Comparison of ENCODE assay signal across 22 cellular contexts in the genomic region with DNA sequence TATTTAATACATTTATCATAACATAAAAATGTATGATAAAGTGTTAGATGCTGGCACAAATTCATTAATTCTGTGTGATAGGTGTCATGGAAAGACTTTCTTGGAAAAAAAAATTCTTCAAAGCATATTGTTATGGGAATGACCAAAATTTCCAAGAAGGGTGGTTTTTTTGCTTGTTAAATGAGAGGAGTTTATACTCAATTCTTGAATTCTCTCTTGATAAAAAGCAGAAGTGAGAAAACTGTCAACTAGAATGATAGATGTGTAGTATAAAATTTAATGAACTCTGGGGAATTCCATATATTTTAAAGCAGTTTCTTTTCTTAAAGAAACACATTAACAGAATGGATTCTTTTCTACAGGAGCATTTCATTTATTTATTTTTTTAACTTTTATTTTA.
DNase-seq lines count a peak whose midpoint lies in the region; ATAC-seq, FAIRE-seq and TF ChIP-seq lines count a peak whose summit lies in the region.
"Had no signal": no experiment of that assay in that cellular context is flagged by ENCODE, and none has a peak within 500 bp of the region (broad histone marks: within the 10 kb centered on the region; RNA-seq: fewer than 3 reads in every experiment).

No MANE protein-coding gene starts in this region.

- no peak overlapping the region for H3K9ac ChIP-seq in GM12878 (ENCODE audit: control insufficient read depth, insufficient read depth, low read length)

- TF ChIP-seq CTCF in GM12878 (IDR thresholded peaks at IDR 0.05 in 2 of 3, conservative IDR thresholded peaks at IDR 0.05 in 1 of 3; ENCODE audit: control insufficient read depth in 2 of 3, extremely low read depth in 1 of 3, insufficient read depth in 1 of 3, low read depth in 3 of 3, low read length in 3 of 3), result no peak

- no peaks in the 10 kb centered on the region for H3K79me2 ChIP-seq in GM12878 (ENCODE audit: control insufficient read depth, insufficient read depth, low read length)

- ATAC-seq in GM18907 (IDR thresholded peaks at IDR 0.05; ENCODE audit: unreplicated experiment) (peak; percentile 76), HG02588 (IDR thresholded peaks at IDR 0.05; ENCODE audit: unreplicated experiment) (peak; percentile 50), HG03342 (IDR thresholded peaks at IDR 0.05; ENCODE audit: unreplicated experiment) (peak; percentile 69), GM12878 (peak; percentile 78)
- ATAC-seq: activated CD8-positive, alpha-beta T cell treated with anti-CD3 and anti-CD28 coated beads for 36 hours; activated T-helper 17 cell treated with anti-CD3 and anti-CD28 coated beads, Interleukin-2, amount 50 U/mL, for 72 hours; psoas muscle; stimulated activated naive CD8-positive, alpha-beta T cell treated with anti-CD3 and anti-CD28 coated beads, Interleukin-15, amount 100 ng/mL, for 72 hours had no signal

- H2AFZ ChIP-seq in GM12878 (ENCODE audit: control insufficient read depth, low read depth, low read length), result no peak overlapping the region

- no peak for FAIRE-seq in GM12878 (lab: Jason Lieb, UNC)
- FAIRE-seq: endothelial cell of umbilical vein had no signal

- H3K4me3 ChIP-seq in GM12878, result no peak overlapping the region
- H3K4me3 ChIP-seq in H7 (ENCODE audit: insufficient read depth, low read depth, low read length), result no peak overlapping the region
- H3K4me3 ChIP-seq: Peyer's patch, psoas muscle had no signal

- in situ Hi-C loops in GM12878 (cut with MboI), result no loop called here

- peak; percentile 83 to 86 for TF ChIP-seq EP300 in GM12878 (IDR thresholded peaks at IDR 0.05; ENCODE audit: borderline replicate concordance in 1 of 2, control insufficient read depth in 1 of 2, low read depth in 2 of 2, low read length in 2 of 2)

- H3K9me3 ChIP-seq in GM12878 (replicated peaks; ENCODE audit: control insufficient read depth, insufficient read depth, low read length), result no peaks in the 10 kb centered on the region; the same call in 2 of the 3 replicates
- H3K9me3 ChIP-seq: psoas muscle had no signal

- SMC1A ChIA-PET in GM12878 (lab: Charles Lee; ENCODE audit: uncharacterized antibody, unreplicated experiment), result interaction anchor here (1.4 to 2.2 kb wide), 2 partner anchors 35 to 47 kb away, joined by 3 to 8 read pairs; no protein-coding TSS in a partner anchor

- TF ChIP-seq RAD21 in GM12878 (IDR thresholded peaks at IDR 0.05; ENCODE audit: insufficient read depth, low read depth, low read length), result no peak

- CTCF ChIA-PET in GM12878 (lab: Yijun Ruan, JAX), result interaction anchor here (1.4 kb wide), 1 partner anchor 12 kb away, joined by 3 read pairs; no protein-coding TSS in a partner anchor

- intact Hi-C loops in GM12878 (cut with micrococcal nuclease; ENCODE audit: unreplicated experiment), result loop anchor here (5.0 kb wide), 1 partner anchor 76 kb away; no protein-coding TSS in a partner anchor

- no peaks in the 10 kb centered on the region; the same call in 1 of the 2 replicates for H3K4me1 ChIP-seq in GM12878 (ENCODE audit: control insufficient read depth, insufficient read depth, low read length)
- H3K4me1 ChIP-seq: Peyer's patch, psoas muscle had no signal

- H4K20me1 ChIP-seq in GM12878 (ENCODE audit: control insufficient read depth, insufficient read depth), result no peaks in the 10 kb centered on the region

- no peak overlapping the region for H3K4me2 ChIP-seq in GM12878 (ENCODE audit: control insufficient read depth, insufficient read depth)

- RAD21 ChIA-PET in GM12878 (lab: Charles Lee; ENCODE audit: unreplicated experiment), result interaction anchor here (3.0 kb wide), 1 partner anchor 76 kb away, joined by 13 read pairs; no protein-coding TSS in a partner anchor

- POLR2A ChIA-PET in GM12878 (lab: Charles Lee), result no interaction called here

- DNase-seq in GM12878 (ENCODE audit: low read depth, low spot score) (no peak), nucleus accumbens (lab: John Stamatoyannopoulos, UW) (no peak), H7 (no peak), DMS153 treated with DMSO at 0.1 percent for 48 hours (lab: John Stamatoyannopoulos, UW; ENCODE audit: unreplicated experiment) (no peak)
- DNase-seq: activated CD8-positive, alpha-beta T cell treated with anti-CD3 and anti-CD28 coated beads for 36 hours; anterior cingulate cortex; C1 segment of cervical spinal cord; DMS53; foreskin melanocyte; Kasumi-1; naive B cell; NCI-H1930; NCI-H524 treated with DMSO at 0.1 percent for 48 hours; Peyer's patch; psoas muscle; stimulated activated naive CD8-positive, alpha-beta T cell treated with anti-CD3 and anti-CD28 coated beads, Interleukin-15, amount 100 ng/mL, for 72 hours had no signal

- BruUV-seq in GM12878 (replicated peaks; lab: Mats Ljungman, UMichigan), result no TSS peak

- no peaks in the 10 kb centered on the region for H3K36me3 ChIP-seq in GM12878 (ENCODE audit: control insufficient read depth in 2 of 2, insufficient read depth in 2 of 2, low read length in 1 of 2)
- H3K36me3 ChIP-seq in H7 (replicated peaks; ENCODE audit: control insufficient read depth, insufficient read depth, low read length), result no peaks in the 10 kb centered on the region
- H3K36me3 ChIP-seq: Peyer's patch had no signal

- H3K27ac ChIP-seq in GM12878 (ENCODE audit: control insufficient read depth, insufficient read depth), result no peak overlapping the region
- H3K27ac ChIP-seq: Peyer's patch, psoas muscle, VCaP had no signal

- no peak for TF ChIP-seq POLR2A in GM12878 (IDR thresholded peaks at IDR 0.05; ENCODE audit: low read depth, low read length)

- no peaks in the 10 kb centered on the region for H3K27me3 ChIP-seq in GM12878 (replicated peaks in 1 of 2; ENCODE audit: control insufficient read depth in 2 of 2, insufficient read depth in 2 of 2, low read length in 1 of 2)
- H3K27me3 ChIP-seq in H7 (ENCODE audit: control insufficient read depth, insufficient read depth, low read length), result no peaks in the 10 kb centered on the region
- H3K27me3 ChIP-seq: Peyer's patch had no signal

TF ChIP-seq in GM12878, 131 proteins besides CTCF, POLR2A, EP300 and RAD21 (continues in another document):
- TF ChIP-seq USF2 (IDR thresholded peaks at IDR 0.05; ENCODE audit: borderline replicate concordance, low read depth, low read length), result no peak
- TF ChIP-seq, protein P1, sequence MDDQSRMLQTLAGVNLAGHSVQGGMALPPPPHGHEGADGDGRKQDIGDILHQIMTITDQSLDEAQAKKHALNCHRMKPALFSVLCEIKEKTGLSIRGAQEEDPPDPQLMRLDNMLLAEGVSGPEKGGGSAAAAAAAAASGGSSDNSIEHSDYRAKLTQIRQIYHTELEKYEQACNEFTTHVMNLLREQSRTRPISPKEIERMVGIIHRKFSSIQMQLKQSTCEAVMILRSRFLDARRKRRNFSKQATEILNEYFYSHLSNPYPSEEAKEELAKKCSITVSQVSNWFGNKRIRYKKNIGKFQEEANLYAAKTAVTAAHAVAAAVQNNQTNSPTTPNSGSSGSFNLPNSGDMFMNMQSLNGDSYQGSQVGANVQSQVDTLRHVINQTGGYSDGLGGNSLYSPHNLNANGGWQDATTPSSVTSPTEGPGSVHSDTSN (IDR thresholded peaks at IDR 0.05; ENCODE audit: insufficient replicate concordance, low read depth, low read length), result peak; percentile 56
- TF ChIP-seq, protein P2, sequence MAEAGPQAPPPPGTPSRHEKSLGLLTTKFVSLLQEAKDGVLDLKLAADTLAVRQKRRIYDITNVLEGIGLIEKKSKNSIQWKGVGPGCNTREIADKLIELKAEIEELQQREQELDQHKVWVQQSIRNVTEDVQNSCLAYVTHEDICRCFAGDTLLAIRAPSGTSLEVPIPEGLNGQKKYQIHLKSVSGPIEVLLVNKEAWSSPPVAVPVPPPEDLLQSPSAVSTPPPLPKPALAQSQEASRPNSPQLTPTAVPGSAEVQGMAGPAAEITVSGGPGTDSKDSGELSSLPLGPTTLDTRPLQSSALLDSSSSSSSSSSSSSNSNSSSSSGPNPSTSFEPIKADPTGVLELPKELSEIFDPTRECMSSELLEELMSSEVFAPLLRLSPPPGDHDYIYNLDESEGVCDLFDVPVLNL (IDR thresholded peaks at IDR 0.05; ENCODE audit: low read depth, low read length), result no peak
- no peak for TF ChIP-seq FOS (IDR thresholded peaks at IDR 0.05; ENCODE audit: borderline replicate concordance, extremely low read depth, insufficient read length)
- no peak for TF ChIP-seq SMC3 (IDR thresholded peaks at IDR 0.05; ENCODE audit: borderline replicate concordance, low read length)
- TF ChIP-seq TCF12 (IDR thresholded peaks at IDR 0.05; ENCODE audit: low read depth, low read length), result no peak
- TF ChIP-seq GABPA (IDR thresholded peaks at IDR 0.05; ENCODE audit: low read depth), result peak; percentile 23; the same call in 1 of the 2 replicates
- TF ChIP-seq NBN (IDR thresholded peaks at IDR 0.05), result no peak
- no peak for TF ChIP-seq SP1 (IDR thresholded peaks at IDR 0.05; ENCODE audit: low read depth, low read length)
- no peak for TF ChIP-seq ZNF207 (IDR thresholded peaks at IDR 0.05; ENCODE audit: borderline replicate concordance)
- TF ChIP-seq ATF7 (IDR thresholded peaks at IDR 0.05; ENCODE audit: low read depth), result peak; percentile 84
- no peak for TF ChIP-seq HDAC6 (IDR thresholded peaks at IDR 0.05; ENCODE audit: unreplicated experiment)
- TF ChIP-seq RFX5 (IDR thresholded peaks at IDR 0.05; ENCODE audit: low read depth, low read length), result no peak
- no peak for TF ChIP-seq LARP7 (IDR thresholded peaks at IDR 0.05)
- no peak for TF ChIP-seq HDGF (IDR thresholded peaks at IDR 0.05)
- TF ChIP-seq SUPT20H (IDR thresholded peaks at IDR 0.05; ENCODE audit: borderline replicate concordance, control insufficient read depth, low read depth, low read length), result no peak
- TF ChIP-seq BACH1 (IDR thresholded peaks at IDR 0.05; ENCODE audit: borderline replicate concordance), result peak; percentile 54; the same call in 1 of the 2 replicates
- TF ChIP-seq ATF3 (IDR thresholded peaks at IDR 0.05; ENCODE audit: borderline replicate concordance, extremely low read depth, low read depth, low read length), result no peak
